In the genomic region with DNA sequence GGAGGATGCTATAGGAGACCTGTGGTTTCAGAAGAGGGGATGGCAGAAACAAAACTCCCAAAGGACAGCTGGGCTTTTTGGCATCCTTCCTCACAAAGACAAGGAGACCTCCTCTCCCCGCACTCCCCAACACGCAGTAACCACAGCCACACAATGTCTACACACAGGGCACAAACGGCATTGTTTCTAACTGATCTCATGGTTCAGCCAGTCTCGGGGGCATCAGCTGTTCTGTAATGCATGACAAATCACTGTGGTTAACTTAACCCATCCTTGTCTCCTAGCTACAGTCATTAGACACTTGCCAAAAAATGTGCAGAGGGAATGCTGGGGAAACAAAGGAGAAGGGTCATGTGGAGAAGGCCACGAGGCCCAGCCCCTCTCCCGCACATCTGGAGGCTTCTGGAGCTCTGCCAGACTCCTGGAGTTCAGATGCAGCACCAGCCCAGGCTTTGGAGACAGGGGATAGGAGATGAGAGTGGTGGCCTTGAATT, we compare ENCODE assay signal across 9 cellular contexts. TPM values are rescaled to one million over a fixed set of nuclear protein-coding genes. Genes with fewer than 3 reads are reported as not detected.
DNase-seq lines count a peak whose midpoint lies in the region; ATAC-seq and TF ChIP-seq lines count a peak whose summit lies in the region.
"Had no signal": no experiment of that assay in that cellular context is flagged by ENCODE, and none has a peak within 500 bp of the region (broad histone marks: within the 10 kb centered on the region; RNA-seq: fewer than 3 reads in every experiment).

No MANE protein-coding gene starts in this region.

- H3K27ac Mint-ChIP-seq in natural killer cell, result no peak overlapping the region

- intact Hi-C loops in natural killer cell (cut with micrococcal nuclease), result no loop called here

- ATAC-seq in natural killer cell (no peak), HG02884 (IDR thresholded peaks at IDR 0.05; ENCODE audit: unreplicated experiment) (no peak)

- DNase-seq in AG04449 (ENCODE audit: low read depth, low spot score) (peak; percentile 97), HK-2 (ENCODE audit: unreplicated experiment) (peak; percentile 75), astrocyte of the hippocampus (ENCODE audit: low read depth, low spot score) (peak; percentile 94), left kidney (ENCODE audit: low read depth, low spot score) (peak; percentile 82), cerebellar nuclear complex (lab: John Stamatoyannopoulos, UW) (no peak), natural killer cell (no peak)
- DNase-seq in activated T-cell treated with anti-CD3 and anti-CD28 coated beads, Interleukin-2, amount 50 U/mL, for 1 hour, result no peak

- no peaks in the 10 kb centered on the region for H3K36me3 Mint-ChIP-seq in natural killer cell

- H3K27me3 Mint-ChIP-seq in natural killer cell (ENCODE audit: low read depth in 2 of 2), result peaks cover 0 to 3% of the 10 kb centered on the region in 2 donors

- peaks cover 11 to 23% of the 10 kb centered on the region in 2 donors for H3K4me1 Mint-ChIP-seq in natural killer cell

- TF ChIP-seq CTCF in AG04449 (IDR thresholded peaks at IDR 0.05; ENCODE audit: insufficient read depth, low read length, missing control alignments), result no peak
- no peak for TF ChIP-seq CTCF in natural killer cell (IDR thresholded peaks at IDR 0.05)

- no peak overlapping the region for H3K4me3 Mint-ChIP-seq in natural killer cell

- POLR2A ChIA-PET in AG04449 (lab: Yijun Ruan, JAX), result interaction anchor here (0.7 to 2.2 kb wide), 4 partner anchors 8 to 89 kb away, joined by 3 to 16 read pairs (median 10); no protein-coding TSS in a partner anchor

- H3K4me3 ChIP-seq in AG04449 (ENCODE audit: low read depth, low read length), result peak overlapping the region; percentile 18
- H3K4me3 ChIP-seq: tibial artery had no signal

- H3K9me3 Mint-ChIP-seq in natural killer cell, result no peaks in the 10 kb centered on the region

- CTCF ChIA-PET in AG04449 (lab: Yijun Ruan, JAX), result interaction anchor here (1.2 to 2.9 kb wide), 5 partner anchors 10 to 115 kb away, joined by 3 to 9 read pairs (median 4); no protein-coding TSS in a partner anchor

RNA-seq across cellular contexts. Expression of a gene that starts 7.6 kb away (rescaled TPM):
- 1 to 10 TPM in 2 of 3 donors, under 1 TPM in 1; 0.70 to 1.5 (median 1.1) TPM for total RNA-seq in natural killer cell

Comparison
In these comparisons a context has a peak if more than half of its experiments do, and no peak if none do; other contexts are left out.
1. DNase-seq: peak in AG04449 (single experiment), HK-2 (single experiment), astrocyte of the hippocampus (single experiment) and left kidney (single experiment); none in cerebellar nuclear complex (0 of 2), activated T-cell treated with anti-CD3 and anti-CD28 coated beads, Interleukin-2, amount 50 U/mL, for 1 hour (single experiment) and natural killer cell (single experiment).